Comparison of ENCODE assay signal across 16 cellular contexts in genomic region chr19:31586282-31586681, GRCh38.
A peak's percentile ranks its signal among the peaks of the same experiment; 100 is the strongest.
DNase-seq lines count a peak whose midpoint lies in the region; ATAC-seq and FAIRE-seq lines count a peak whose summit lies in the region.
"Had no signal": no experiment of that assay in that cellular context is flagged by ENCODE, and none has a peak within 500 bp of the region (broad histone marks: within the 10 kb centered on the region; RNA-seq: fewer than 3 reads in every experiment).

No MANE protein-coding gene starts in this region.

- H2BK15ac ChIP-seq in mesenchymal stem cell (ENCODE audit: low read depth, poor library complexity, severe bottlenecking), result no peak overlapping the region

- no peaks in the 10 kb centered on the region for H3K4me1 Mint-ChIP-seq in activated T-cell treated with anti-CD3 and anti-CD28 coated beads, Interleukin-2, amount 50 U/mL, for 4 hours (ENCODE audit: low read depth)

- no peak overlapping the region for H2AK5ac ChIP-seq in mesenchymal stem cell (ENCODE audit: low read length, severe bottlenecking)

- no peaks in the 10 kb centered on the region for H3K4me1 ChIP-seq in mesenchymal stem cell (ENCODE audit: control insufficient read depth, insufficient read depth, low read depth, low read length)

- H3K9ac ChIP-seq in mesenchymal stem cell (ENCODE audit: low read length), result no peak overlapping the region
- H3K9ac ChIP-seq: KMS-11 had no signal

- H3K4me3 ChIP-seq in MG63 (no peak overlapping the region), mesenchymal stem cell (ENCODE audit: insufficient read depth in 1 of 2, low read depth in 1 of 2, low read length in 2 of 2) (no peak overlapping the region)

- WGBS in mesenchymal stem cell, result no CpG with 5 or more reads among the region's 3 CpGs

- H3K4me2 ChIP-seq in mesenchymal stem cell (ENCODE audit: low read length, poor library complexity, severe bottlenecking), result no peak overlapping the region
- H3K4me2 ChIP-seq: KMS-11 had no signal

- H3K14ac ChIP-seq in mesenchymal stem cell (ENCODE audit: low read length in 2 of 2), result no peak overlapping the region

- no peaks in the 10 kb centered on the region for H3K36me3 Mint-ChIP-seq in activated T-cell treated with anti-CD3 and anti-CD28 coated beads, Interleukin-2, amount 50 U/mL, for 4 hours (ENCODE audit: insufficient read depth)
- H3K36me3 Mint-ChIP-seq: CD8-positive, alpha-beta T cell had no signal

- no peak overlapping the region for H2AFZ ChIP-seq in mesenchymal stem cell (ENCODE audit: low read depth, low read length)

- H2BK5ac ChIP-seq in mesenchymal stem cell (ENCODE audit: low read depth, low read length, poor library complexity, severe bottlenecking), result no peak overlapping the region

- DNase-seq in Daoy (ENCODE audit: low read depth), result peak; percentile 62
- DNase-seq in MG63, result peak; percentile 13
- DNase-seq in mesenchymal stem cell, result peak; percentile 95
- no peak for DNase-seq in NCI-H526 (lab: John Stamatoyannopoulos, UW)
- DNase-seq in globus pallidus (ENCODE audit: low spot score), result no peak
- no peak for DNase-seq in activated T-cell treated with anti-CD3 and anti-CD28 coated beads, Interleukin-2, amount 50 U/mL, for 4 hours
- DNase-seq: CD8-positive, alpha-beta T cell; NCI-H1417; NCI-H1930; NCI-H2171; NCI-H510A; SIG-M5 had no signal

- H3K36me3 ChIP-seq in MG63 (no peaks in the 10 kb centered on the region), mesenchymal stem cell (ENCODE audit: control insufficient read depth in 1 of 2, insufficient read depth in 2 of 2, low read depth in 1 of 2, low read length in 2 of 2) (no peaks in the 10 kb centered on the region)

- no peak overlapping the region for H3K4ac ChIP-seq in mesenchymal stem cell (ENCODE audit: low read depth in 1 of 2, low read length in 2 of 2)

- H3K27me3 ChIP-seq in MG63 (no peaks in the 10 kb centered on the region), mesenchymal stem cell (ENCODE audit: control insufficient read depth in 1 of 2, insufficient read depth in 1 of 2, low read length in 2 of 2) (peaks cover 0 to 5% of the 10 kb centered on the region in 2 experiments)

- H3K27me3 Mint-ChIP-seq in activated T-cell treated with anti-CD3 and anti-CD28 coated beads, Interleukin-2, amount 50 U/mL, for 4 hours (ENCODE audit: low read depth), result peaks cover 3% of the 10 kb centered on the region

- H4K91ac ChIP-seq in mesenchymal stem cell (ENCODE audit: low read length), result no peak overlapping the region

- peak; percentile 94 for FAIRE-seq in endometrium (lab: Jason Lieb, UNC)

- no peaks in the 10 kb centered on the region for H3K79me1 ChIP-seq in mesenchymal stem cell (replicated peaks; ENCODE audit: low read length, poor library complexity, severe bottlenecking)

- no peak overlapping the region for H3K23ac ChIP-seq in mesenchymal stem cell (ENCODE audit: low read length in 2 of 2)

- H2BK12ac ChIP-seq in mesenchymal stem cell (ENCODE audit: low read length in 2 of 2), result no peak overlapping the region

- no peaks in the 10 kb centered on the region for H3K9me3 Mint-ChIP-seq in activated T-cell treated with anti-CD3 and anti-CD28 coated beads, Interleukin-2, amount 50 U/mL, for 4 hours
- H3K9me3 Mint-ChIP-seq: CD8-positive, alpha-beta T cell had no signal

- no peak overlapping the region for H3K27ac ChIP-seq in mesenchymal stem cell (ENCODE audit: low read length, poor library complexity, severe bottlenecking)
- H3K27ac ChIP-seq: HL-60, KMS-11 had no signal

- no peak for ATAC-seq in HG03521 (IDR thresholded peaks at IDR 0.05; ENCODE audit: unreplicated experiment)
- ATAC-seq in activated T-cell treated with anti-CD3 and anti-CD28 coated beads, Interleukin-2, amount 50 U/mL, for 4 hours, result no peak
- ATAC-seq: CD8-positive, alpha-beta T cell had no signal

- no peak overlapping the region for H4K8ac ChIP-seq in mesenchymal stem cell (ENCODE audit: low read length)

- H3K9me3 ChIP-seq in MG63 (no peaks in the 10 kb centered on the region), mesenchymal stem cell (ENCODE audit: control insufficient read depth, low read length) (no peaks in the 10 kb centered on the region)

- H3K4me3 Mint-ChIP-seq in activated T-cell treated with anti-CD3 and anti-CD28 coated beads, Interleukin-2, amount 50 U/mL, for 4 hours, result no peak overlapping the region
- H3K4me3 Mint-ChIP-seq: CD8-positive, alpha-beta T cell had no signal

- no peak overlapping the region for H2BK120ac ChIP-seq in mesenchymal stem cell (ENCODE audit: low read depth, low read length)

- H3K18ac ChIP-seq in mesenchymal stem cell (ENCODE audit: low read depth in 1 of 2, low read length in 2 of 2), result no peak overlapping the region

Comparison
In these comparisons a context has a peak if more than half of its experiments do, and no peak if none do; other contexts are left out.
1. DNase-seq: peak in Daoy (single experiment), MG63 (single experiment) and mesenchymal stem cell (single experiment); none in NCI-H526 (0 of 2), globus pallidus (single experiment) and activated T-cell treated with anti-CD3 and anti-CD28 coated beads, Interleukin-2, amount 50 U/mL, for 4 hours (single experiment).